Comparison of ENCODE assay signal across 3 cellular contexts in the genomic region with DNA sequence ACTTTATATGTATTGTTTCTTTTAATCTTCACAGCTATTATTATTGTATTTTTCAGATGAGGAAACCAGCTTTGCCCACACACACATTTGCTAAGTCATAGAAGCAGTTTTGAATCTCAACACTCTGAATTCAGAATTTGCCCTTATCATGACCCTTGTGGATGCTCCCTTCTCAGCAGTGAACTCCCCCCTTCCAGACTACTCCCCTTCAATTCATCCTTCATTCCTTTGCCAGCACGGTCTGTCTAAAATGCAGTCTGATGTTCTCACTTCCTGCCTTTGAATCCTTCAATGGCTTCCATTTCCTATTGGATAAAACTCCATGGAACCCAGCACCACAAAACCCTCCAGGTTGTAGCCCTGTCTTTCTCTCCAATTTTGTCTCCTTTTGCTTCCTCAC.
TF ChIP-seq lines count a peak whose summit lies in the region.

No MANE protein-coding gene starts in this region.

TF ChIP-seq in GM23338, 12 proteins besides CTCF, POLR2A, EP300 and RAD21 (continues in another document):
- no peak for TF ChIP-seq EZH2 (IDR thresholded peaks at IDR 0.05; ENCODE audit: low read depth, unreplicated experiment)
- no peak for TF ChIP-seq STAT1 (IDR thresholded peaks at IDR 0.05; ENCODE audit: unreplicated experiment)
- TF ChIP-seq NANOG (IDR thresholded peaks at IDR 0.05; ENCODE audit: borderline replicate concordance): no peak
- TF ChIP-seq, protein P1, sequence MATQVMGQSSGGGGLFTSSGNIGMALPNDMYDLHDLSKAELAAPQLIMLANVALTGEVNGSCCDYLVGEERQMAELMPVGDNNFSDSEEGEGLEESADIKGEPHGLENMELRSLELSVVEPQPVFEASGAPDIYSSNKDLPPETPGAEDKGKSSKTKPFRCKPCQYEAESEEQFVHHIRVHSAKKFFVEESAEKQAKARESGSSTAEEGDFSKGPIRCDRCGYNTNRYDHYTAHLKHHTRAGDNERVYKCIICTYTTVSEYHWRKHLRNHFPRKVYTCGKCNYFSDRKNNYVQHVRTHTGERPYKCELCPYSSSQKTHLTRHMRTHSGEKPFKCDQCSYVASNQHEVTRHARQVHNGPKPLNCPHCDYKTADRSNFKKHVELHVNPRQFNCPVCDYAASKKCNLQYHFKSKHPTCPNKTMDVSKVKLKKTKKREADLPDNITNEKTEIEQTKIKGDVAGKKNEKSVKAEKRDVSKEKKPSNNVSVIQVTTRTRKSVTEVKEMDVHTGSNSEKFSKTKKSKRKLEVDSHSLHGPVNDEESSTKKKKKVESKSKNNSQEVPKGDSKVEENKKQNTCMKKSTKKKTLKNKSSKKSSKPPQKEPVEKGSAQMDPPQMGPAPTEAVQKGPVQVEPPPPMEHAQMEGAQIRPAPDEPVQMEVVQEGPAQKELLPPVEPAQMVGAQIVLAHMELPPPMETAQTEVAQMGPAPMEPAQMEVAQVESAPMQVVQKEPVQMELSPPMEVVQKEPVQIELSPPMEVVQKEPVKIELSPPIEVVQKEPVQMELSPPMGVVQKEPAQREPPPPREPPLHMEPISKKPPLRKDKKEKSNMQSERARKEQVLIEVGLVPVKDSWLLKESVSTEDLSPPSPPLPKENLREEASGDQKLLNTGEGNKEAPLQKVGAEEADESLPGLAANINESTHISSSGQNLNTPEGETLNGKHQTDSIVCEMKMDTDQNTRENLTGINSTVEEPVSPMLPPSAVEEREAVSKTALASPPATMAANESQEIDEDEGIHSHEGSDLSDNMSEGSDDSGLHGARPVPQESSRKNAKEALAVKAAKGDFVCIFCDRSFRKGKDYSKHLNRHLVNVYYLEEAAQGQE (IDR thresholded peaks at IDR 0.05; ENCODE audit: unreplicated experiment): no peak
- TF ChIP-seq JUNB (IDR thresholded peaks at IDR 0.05; ENCODE audit: unreplicated experiment): no peak
- TF ChIP-seq, protein P2, sequence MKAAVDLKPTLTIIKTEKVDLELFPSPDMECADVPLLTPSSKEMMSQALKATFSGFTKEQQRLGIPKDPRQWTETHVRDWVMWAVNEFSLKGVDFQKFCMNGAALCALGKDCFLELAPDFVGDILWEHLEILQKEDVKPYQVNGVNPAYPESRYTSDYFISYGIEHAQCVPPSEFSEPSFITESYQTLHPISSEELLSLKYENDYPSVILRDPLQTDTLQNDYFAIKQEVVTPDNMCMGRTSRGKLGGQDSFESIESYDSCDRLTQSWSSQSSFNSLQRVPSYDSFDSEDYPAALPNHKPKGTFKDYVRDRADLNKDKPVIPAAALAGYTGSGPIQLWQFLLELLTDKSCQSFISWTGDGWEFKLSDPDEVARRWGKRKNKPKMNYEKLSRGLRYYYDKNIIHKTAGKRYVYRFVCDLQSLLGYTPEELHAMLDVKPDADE (IDR thresholded peaks at IDR 0.05): no peak

TF ChIP-seq in IMR-90, 13 proteins besides CTCF, POLR2A, EP300 and RAD21:
- no peak for TF ChIP-seq BHLHE40 (IDR thresholded peaks at IDR 0.05; ENCODE audit: low read depth, low read length)
- no peak for TF ChIP-seq MXI1 (IDR thresholded peaks at IDR 0.05; ENCODE audit: borderline replicate concordance, low read depth, low read length)
- no peak for TF ChIP-seq RCOR1 (IDR thresholded peaks at IDR 0.05; ENCODE audit: insufficient replicate concordance, low read length)
- TF ChIP-seq, protein P3, sequence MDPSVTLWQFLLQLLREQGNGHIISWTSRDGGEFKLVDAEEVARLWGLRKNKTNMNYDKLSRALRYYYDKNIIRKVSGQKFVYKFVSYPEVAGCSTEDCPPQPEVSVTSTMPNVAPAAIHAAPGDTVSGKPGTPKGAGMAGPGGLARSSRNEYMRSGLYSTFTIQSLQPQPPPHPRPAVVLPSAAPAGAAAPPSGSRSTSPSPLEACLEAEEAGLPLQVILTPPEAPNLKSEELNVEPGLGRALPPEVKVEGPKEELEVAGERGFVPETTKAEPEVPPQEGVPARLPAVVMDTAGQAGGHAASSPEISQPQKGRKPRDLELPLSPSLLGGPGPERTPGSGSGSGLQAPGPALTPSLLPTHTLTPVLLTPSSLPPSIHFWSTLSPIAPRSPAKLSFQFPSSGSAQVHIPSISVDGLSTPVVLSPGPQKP (IDR thresholded peaks at IDR 0.05; ENCODE audit: borderline replicate concordance, low read depth, low read length): no peak
- TF ChIP-seq FOS (IDR thresholded peaks at IDR 0.05; ENCODE audit: low read depth, low read length): no peak
- no peak for TF ChIP-seq RFX5 (IDR thresholded peaks at IDR 0.05; ENCODE audit: low read depth, low read length)
- no peak for TF ChIP-seq CHD1 (IDR thresholded peaks at IDR 0.05; ENCODE audit: low read depth, low read length)
- TF ChIP-seq, protein P4, sequence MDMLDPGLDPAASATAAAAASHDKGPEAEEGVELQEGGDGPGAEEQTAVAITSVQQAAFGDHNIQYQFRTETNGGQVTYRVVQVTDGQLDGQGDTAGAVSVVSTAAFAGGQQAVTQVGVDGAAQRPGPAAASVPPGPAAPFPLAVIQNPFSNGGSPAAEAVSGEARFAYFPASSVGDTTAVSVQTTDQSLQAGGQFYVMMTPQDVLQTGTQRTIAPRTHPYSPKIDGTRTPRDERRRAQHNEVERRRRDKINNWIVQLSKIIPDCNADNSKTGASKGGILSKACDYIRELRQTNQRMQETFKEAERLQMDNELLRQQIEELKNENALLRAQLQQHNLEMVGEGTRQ (IDR thresholded peaks at IDR 0.05; ENCODE audit: low read depth, low read length): no peak
- TF ChIP-seq MAFK (IDR thresholded peaks at IDR 0.05; ENCODE audit: low read depth, low read length): no peak
- no peak for TF ChIP-seq SMC3 (IDR thresholded peaks at IDR 0.05; ENCODE audit: low read depth, low read length)
- no peak for TF ChIP-seq NFE2L2 (IDR thresholded peaks at IDR 0.05; ENCODE audit: low read depth, low read length)
- TF ChIP-seq MAZ (IDR thresholded peaks at IDR 0.05; ENCODE audit: borderline replicate concordance, low read depth, low read length): no peak

TF ChIP-seq in H1, 55 proteins besides CTCF, POLR2A, EP300 and RAD21:
- TF ChIP-seq, protein P5, sequence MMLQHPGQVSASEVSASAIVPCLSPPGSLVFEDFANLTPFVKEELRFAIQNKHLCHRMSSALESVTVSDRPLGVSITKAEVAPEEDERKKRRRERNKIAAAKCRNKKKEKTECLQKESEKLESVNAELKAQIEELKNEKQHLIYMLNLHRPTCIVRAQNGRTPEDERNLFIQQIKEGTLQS (IDR thresholded peaks at IDR 0.05; ENCODE audit: insufficient read depth, low read depth, low read length): no peak
TF ChIP-seq in H1: peak in this region for 0.
